12 cellular contexts compared by ENCODE assay signal in the genomic region with DNA sequence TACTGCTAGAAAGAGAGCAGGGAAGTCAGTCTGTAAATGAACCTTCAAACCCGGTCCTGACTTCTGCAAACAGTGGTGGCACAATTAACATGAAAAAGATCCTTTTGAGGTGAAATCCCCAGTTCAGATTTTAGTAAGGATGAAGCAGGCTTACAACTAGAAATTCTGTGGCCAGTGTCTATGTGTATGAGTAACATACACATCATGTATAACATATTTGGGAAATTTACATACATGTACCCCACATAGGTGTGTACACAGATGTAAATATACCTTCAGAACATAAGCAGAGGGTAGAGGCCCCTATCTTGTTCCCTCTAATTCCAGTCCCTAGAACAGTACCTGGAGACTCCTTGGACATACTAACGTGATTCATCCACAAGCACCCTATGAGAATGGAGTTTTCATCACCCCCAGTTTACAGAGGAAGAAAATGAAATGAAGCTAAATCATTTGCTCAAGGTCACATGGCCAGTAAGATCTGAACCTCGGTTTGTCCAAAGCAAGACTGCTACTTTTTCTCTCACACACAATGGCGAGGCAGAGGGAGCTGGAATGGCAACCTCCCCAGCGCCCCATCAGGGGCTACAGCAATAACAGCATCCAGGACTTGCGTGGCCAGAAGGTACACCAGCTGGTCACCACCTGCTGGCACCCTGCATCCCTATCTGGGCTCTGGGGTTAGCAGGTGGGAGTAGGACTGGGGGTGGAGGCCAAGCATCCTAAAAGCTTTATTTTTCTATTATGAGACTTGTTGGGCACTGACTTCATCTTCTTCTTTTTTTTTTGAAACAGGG. TPM values are rescaled to one million over a fixed set of nuclear protein-coding genes. Genes with fewer than 3 reads are reported as not detected.
A peak's percentile ranks its signal among the peaks of the same experiment; 100 is the strongest.
DNase-seq lines count a peak whose midpoint lies in the region; ATAC-seq, FAIRE-seq and TF ChIP-seq lines count a peak whose summit lies in the region.
"Had no signal": no experiment of that assay in that cellular context is flagged by ENCODE, and none has a peak within 500 bp of the region (broad histone marks: within the 10 kb centered on the region; RNA-seq: fewer than 3 reads in every experiment).

No MANE protein-coding gene starts in this region.

- H3K9ac ChIP-seq in astrocyte (ENCODE audit: low read length): peak overlapping the region; percentile 41

- H3K36me3 Mint-ChIP-seq in CD14-positive monocyte: peaks cover 77 to 84% of the 10 kb centered on the region in 2 donors
- peaks cover 14% of the 10 kb centered on the region for H3K36me3 Mint-ChIP-seq in astrocyte (ENCODE audit: low read depth, unreplicated experiment)
- peaks cover 28% of the 10 kb centered on the region for H3K36me3 Mint-ChIP-seq in nephron (ENCODE audit: low read depth)

- H3K27ac Mint-ChIP-seq in CD14-positive monocyte (peak overlapping the region; percentile 40 to 97 (median 94)), astrocyte (ENCODE audit: unreplicated experiment) (peak overlapping the region; percentile 22), nephron (peak overlapping the region; percentile 42 to 71 (median 69))

- no peak overlapping the region for H3K4me3 ChIP-seq in GM12865 (ENCODE audit: low read depth, low read length)
- no peak overlapping the region for H3K4me3 ChIP-seq in astrocyte (ENCODE audit: insufficient read depth, low read depth, low read length)
- H3K4me3 ChIP-seq: mucosa of descending colon, SJSA1 had no signal

- no peak for DNase-seq in CD14-positive monocyte (ENCODE audit: low spot score)
- peak; percentile 12 for DNase-seq in GM12865 (ENCODE audit: low read depth)
- no peak for DNase-seq in astrocyte (ENCODE audit: low read depth)
- DNase-seq in GF-D8 (lab: John Stamatoyannopoulos, UW): no peak
- no peak for DNase-seq in ecto neural progenitor cell (ENCODE audit: low spot score)
- DNase-seq: activated CD4-positive, alpha-beta T cell treated with anti-CD3 and anti-CD28 coated beads for 48 hours; amygdala; mucosa of descending colon; NCI-H510A had no signal

- H3K4me2 ChIP-seq in astrocyte (ENCODE audit: low read length): peak overlapping the region; percentile 73

- no peaks in the 10 kb centered on the region for H3K9me3 ChIP-seq in astrocyte (ENCODE audit: insufficient read depth, low read depth, low read length)
- H3K9me3 ChIP-seq: mucosa of descending colon, SJSA1 had no signal

- H3K27me3 Mint-ChIP-seq in CD14-positive monocyte (ENCODE audit: low read depth in 3 of 3) (peaks cover 0 to 3% (median 1%) of the 10 kb centered on the region in 3 donors), astrocyte (ENCODE audit: low read depth, unreplicated experiment) (no peaks in the 10 kb centered on the region), nephron (ENCODE audit: low read depth) (no peaks in the 10 kb centered on the region)

- peaks cover 57% of the 10 kb centered on the region for H3K4me1 ChIP-seq in astrocyte (ENCODE audit: insufficient read depth, low read length)

- no peaks in the 10 kb centered on the region for H3K79me2 ChIP-seq in astrocyte (ENCODE audit: insufficient read depth, low read length)

- no peak for ATAC-seq in HG02938 (IDR thresholded peaks at IDR 0.05; ENCODE audit: unreplicated experiment)

- TF ChIP-seq CTCF in CD14-positive monocyte (IDR thresholded peaks at IDR 0.05): no peak
- TF ChIP-seq CTCF in GM12865 (IDR thresholded peaks at IDR 0.05; ENCODE audit: insufficient read depth, low read depth, low read length, missing control alignments): no peak
- no peak for TF ChIP-seq CTCF in astrocyte (IDR thresholded peaks at IDR 0.05; ENCODE audit: insufficient read depth, low read depth, low read length)
- no peak for TF ChIP-seq CTCF in nephron (IDR thresholded peaks at IDR 0.05; ENCODE audit: unreplicated experiment in 3 of 3)

- peaks cover 32% of the 10 kb centered on the region for H3K4me1 Mint-ChIP-seq in CD14-positive monocyte
- peaks cover 47% of the 10 kb centered on the region for H3K4me1 Mint-ChIP-seq in astrocyte (ENCODE audit: low read depth, unreplicated experiment)
- peaks cover 81% of the 10 kb centered on the region for H3K4me1 Mint-ChIP-seq in nephron

- no peak for FAIRE-seq in astrocyte (lab: Jason Lieb, UNC)

- H3K4me3 Mint-ChIP-seq in CD14-positive monocyte (no peak overlapping the region), astrocyte (ENCODE audit: unreplicated experiment) (no peak overlapping the region), nephron (no peak overlapping the region)

- H3K9me3 Mint-ChIP-seq in CD14-positive monocyte (no peaks in the 10 kb centered on the region), astrocyte (ENCODE audit: unreplicated experiment) (no peaks in the 10 kb centered on the region), nephron (no peaks in the 10 kb centered on the region)

- peaks cover 19% of the 10 kb centered on the region for H4K20me1 ChIP-seq in astrocyte (ENCODE audit: insufficient read depth, low read length)

- intact Hi-C loops in CD14-positive monocyte (cut with micrococcal nuclease): loop anchor here (5.0 to 10.0 kb wide), 2 partner anchors 424 to 427 kb away; no protein-coding TSS in a partner anchor

- peaks cover 2% of the 10 kb centered on the region for H3K36me3 ChIP-seq in astrocyte (ENCODE audit: insufficient read depth, low read length)

- no peak overlapping the region for H2AFZ ChIP-seq in astrocyte (ENCODE audit: low read depth, low read length)

- H3K27ac ChIP-seq in astrocyte (ENCODE audit: low read depth, low read length): peak overlapping the region; percentile 26

- H3K27me3 ChIP-seq in astrocyte (ENCODE audit: insufficient read depth, low read length): no peaks in the 10 kb centered on the region
- H3K27me3 ChIP-seq: SJSA1 had no signal

RNA-seq across cellular contexts. Expression of a gene that starts 41.6 kb away (rescaled TPM):
- 1 to 10 TPM; 6.4 to 8.8 TPM for polyA plus RNA-seq in CD14-positive monocyte
- 13.4 and 16.9 TPM in 2 replicates for total RNA-seq in astrocyte

RNA-seq across cellular contexts. Expression of a gene that starts 41.8 kb away (rescaled TPM):
- 1 to 10 TPM; 3.6 to 4.7 TPM for polyA plus RNA-seq in CD14-positive monocyte
- total RNA-seq in astrocyte: 20.7 and 21.6 TPM in 2 replicates

Comparison
In these comparisons a context has a peak if more than half of its experiments do, and no peak if none do; other contexts are left out.
1. H3K27ac Mint-ChIP-seq: peak in every context shown above with its lines; median percentile 94 in CD14-positive monocyte; 69 in nephron; 22 in astrocyte.